In the genomic region with DNA sequence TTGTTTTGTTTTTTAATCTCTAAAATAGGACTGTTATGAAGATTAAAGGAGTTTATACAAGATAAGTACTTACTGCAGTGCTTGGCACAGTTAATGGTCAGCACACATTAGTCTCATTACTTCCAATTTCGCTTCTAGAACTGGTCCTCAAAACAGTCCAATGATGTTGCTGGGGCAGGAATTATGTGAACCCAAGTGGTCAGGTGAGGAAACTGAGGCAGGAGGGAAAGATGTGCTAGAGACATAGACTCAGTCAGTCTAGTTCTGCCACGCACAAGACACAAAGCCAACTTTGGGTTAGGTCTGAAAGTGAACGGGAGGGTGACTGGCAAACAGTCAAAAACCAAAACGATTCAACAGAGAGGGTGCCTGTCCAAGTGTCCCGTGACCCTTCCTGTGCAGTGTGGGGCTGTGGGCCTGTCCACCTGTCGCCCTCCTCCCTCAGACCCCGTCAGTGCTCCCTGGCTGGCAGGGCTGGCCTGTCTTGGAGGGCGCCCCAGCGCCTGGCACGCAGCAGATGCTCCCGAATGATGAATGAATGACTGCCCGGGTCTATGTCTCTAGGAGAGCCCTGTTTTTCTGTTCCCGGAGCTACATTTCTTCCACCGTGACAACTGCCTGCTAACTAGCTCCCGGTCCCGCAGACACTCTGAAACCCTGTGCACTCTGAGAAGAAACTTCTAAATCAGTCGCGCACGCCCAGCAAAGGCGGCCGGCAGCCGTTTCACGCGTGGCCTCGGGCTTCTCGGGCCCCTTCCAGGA, we compare ENCODE assay signal across 8 cellular contexts. TPM values are rescaled to one million over a fixed set of nuclear protein-coding genes. Genes with fewer than 3 reads are reported as not detected.
DNase-seq lines count a peak whose midpoint lies in the region; ATAC-seq, FAIRE-seq and TF ChIP-seq lines count a peak whose summit lies in the region.

No MANE protein-coding gene starts in this region.

- H3K4me3 ChIP-seq in adipocyte (ENCODE audit: low read length) (peak overlapping the region; percentile 88), kidney (ENCODE audit: low read length in 2 of 2) (peak overlapping the region; percentile 30 to 56), thymus (ENCODE audit: low read length) (peak overlapping the region; percentile 65)

- peaks cover 22% of the 10 kb centered on the region for H3K4me1 ChIP-seq in adipocyte (ENCODE audit: control insufficient read depth, insufficient read depth, low read length)
- H3K4me1 ChIP-seq in kidney (ENCODE audit: control insufficient read depth in 1 of 2, insufficient read depth in 1 of 2, low read depth in 1 of 2, low read length in 2 of 2): peaks cover 0 to 9% of the 10 kb centered on the region in 2 donors
- H3K4me1 ChIP-seq in thymus (ENCODE audit: control insufficient read depth, insufficient read depth, low read length): peaks cover 6% of the 10 kb centered on the region

- no peaks in the 10 kb centered on the region for H3K9me3 Mint-ChIP-seq in activated CD4-positive, alpha-beta T cell treated with anti-CD3 and anti-CD28 coated beads, Interleukin-2, amount 10 ng/mL, durations not matched to agents 24 days and 14 days

- H3K27ac ChIP-seq in kidney (ENCODE audit: low read depth in 2 of 2, low read length in 2 of 2): peak overlapping the region in 1 of 2 donors; percentile 68
- H3K27ac ChIP-seq in thymus (ENCODE audit: low read depth): peak overlapping the region; percentile 1

- H3K9me3 ChIP-seq in adipocyte (ENCODE audit: control insufficient read depth, low read length): no peaks in the 10 kb centered on the region
- H3K9me3 ChIP-seq in kidney (ENCODE audit: control insufficient read depth in 1 of 2, low read length in 2 of 2): no peaks in the 10 kb centered on the region
- no peaks in the 10 kb centered on the region for H3K9me3 ChIP-seq in thymus (ENCODE audit: control insufficient read depth)

- DNase-seq in activated CD4-positive, alpha-beta T cell treated with anti-CD3 and anti-CD28 coated beads, Interleukin-2, amount 10 ng/mL, durations not matched to agents 24 days and 14 days: no peak
- no peak for DNase-seq in activated CD4-positive, alpha-beta T cell treated with anti-CD3 and anti-CD28 coated beads, Interleukin-2, amount 50 U/mL, for 4 hours
- DNase-seq in adipocyte (ENCODE audit: low read depth) (no peak), kidney (peak; percentile 83), hippocampal formation (lab: John Stamatoyannopoulos, UW) (no peak)

- no peak for TF ChIP-seq CTCF in kidney (IDR thresholded peaks at IDR 0.05; ENCODE audit: borderline replicate concordance, extremely low read depth, insufficient read depth)

- H3K27me3 Mint-ChIP-seq in activated CD4-positive, alpha-beta T cell treated with anti-CD3 and anti-CD28 coated beads, Interleukin-2, amount 10 ng/mL, durations not matched to agents 24 days and 14 days: no peaks in the 10 kb centered on the region

- intact Hi-C loops in activated CD4-positive, alpha-beta T cell treated with anti-CD3 and anti-CD28 coated beads, Interleukin-2, amount 10 ng/mL, durations not matched to agents 24 days and 14 days (cut with micrococcal nuclease): loop anchor here (1.0 to 5.0 kb wide), 10 partner anchors 31 to 1708 kb away; a partner anchor contains a TSS
- intact Hi-C loops in kidney (cut with DNase I): no loop called here

- ATAC-seq in GM18519 (IDR thresholded peaks at IDR 0.05; ENCODE audit: low FRiP score, unreplicated experiment): no peak
- ATAC-seq in GM21526 (IDR thresholded peaks at IDR 0.05; ENCODE audit: low FRiP score, unreplicated experiment): no peak

- no peaks in the 10 kb centered on the region for H3K27me3 ChIP-seq in adipocyte (replicated peaks; ENCODE audit: control insufficient read depth, insufficient read depth, low read length)
- no peaks in the 10 kb centered on the region for H3K27me3 ChIP-seq in thymus (ENCODE audit: control insufficient read depth, insufficient read depth)

- peak overlapping the region; percentile 93 for H3K27ac Mint-ChIP-seq in activated CD4-positive, alpha-beta T cell treated with anti-CD3 and anti-CD28 coated beads, Interleukin-2, amount 10 ng/mL, durations not matched to agents 24 days and 14 days

- 25% methylated on average over 26 of the region's 26 CpGs for WGBS in thymus

- FAIRE-seq in kidney (lab: Jason Lieb, UNC): no peak

- H3K9ac ChIP-seq in adipocyte (ENCODE audit: low read length) (peak overlapping the region; percentile 75), kidney (ENCODE audit: low read length in 2 of 2) (peak overlapping the region in 1 of 2 donors; percentile 4)

- peaks cover 40% of the 10 kb centered on the region for H3K4me1 Mint-ChIP-seq in activated CD4-positive, alpha-beta T cell treated with anti-CD3 and anti-CD28 coated beads, Interleukin-2, amount 10 ng/mL, durations not matched to agents 24 days and 14 days

- H3K4me3 Mint-ChIP-seq in activated CD4-positive, alpha-beta T cell treated with anti-CD3 and anti-CD28 coated beads, Interleukin-2, amount 10 ng/mL, durations not matched to agents 24 days and 14 days: peak overlapping the region; percentile 99

- peaks cover 40% of the 10 kb centered on the region for H3K36me3 Mint-ChIP-seq in activated CD4-positive, alpha-beta T cell treated with anti-CD3 and anti-CD28 coated beads, Interleukin-2, amount 10 ng/mL, durations not matched to agents 24 days and 14 days (ENCODE audit: low read depth)

- H3K36me3 ChIP-seq in adipocyte (ENCODE audit: control insufficient read depth, insufficient read depth, low read length, severe bottlenecking) (no peaks in the 10 kb centered on the region), kidney (ENCODE audit: control insufficient read depth in 1 of 2, insufficient read depth in 2 of 2, low read length in 2 of 2) (no peaks in the 10 kb centered on the region), thymus (ENCODE audit: control insufficient read depth, insufficient read depth) (no peaks in the 10 kb centered on the region)

RNA-seq across cellular contexts. Expression of a gene that starts 2.4 kb away (rescaled TPM):
- 76.8 and 81.6 TPM in 2 replicates for total RNA-seq in activated CD4-positive, alpha-beta T cell treated with anti-CD3 and anti-CD28 coated beads, Interleukin-2, amount 10 ng/mL, durations not matched to agents 24 days and 14 days
- 6.9 TPM for total RNA-seq in kidney
- polyA plus RNA-seq in kidney (ENCODE audit: insufficient read depth, low read depth, low replicate concordance): 1.4 TPM
- 1.7 TPM for polyA plus RNA-seq in thymus
